In the genomic region with DNA sequence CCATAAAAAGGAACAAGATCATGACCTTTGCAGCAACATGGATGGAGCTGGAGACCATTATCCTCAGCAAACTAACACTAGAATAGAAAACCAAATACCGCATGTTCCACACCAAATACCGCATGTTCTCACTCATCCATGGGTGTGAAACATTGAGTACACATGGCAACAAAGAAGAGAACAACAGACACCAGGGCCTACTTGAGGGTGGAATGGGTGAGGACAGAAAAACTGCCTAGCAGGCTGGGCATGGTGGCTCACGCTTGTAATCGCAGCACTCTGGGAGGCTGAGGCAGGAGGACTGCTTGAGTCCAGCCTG, we compare ENCODE assay signal across 7 cellular contexts. TPM values are rescaled to one million over a fixed set of nuclear protein-coding genes. Genes with fewer than 3 reads are reported as not detected.
DNase-seq lines count a peak whose midpoint lies in the region; ATAC-seq and TF ChIP-seq lines count a peak whose summit lies in the region.
"Had no signal": no experiment of that assay in that cellular context is flagged by ENCODE, and none has a peak within 500 bp of the region (broad histone marks: within the 10 kb centered on the region; RNA-seq: fewer than 3 reads in every experiment).

No MANE protein-coding gene starts in this region.

- H3K27ac ChIP-seq in HEK293 (ENCODE audit: extremely low read depth, low read depth, low read length) (no peak overlapping the region), prostate gland (peak overlapping the region; percentile 4 to 80)

- peaks cover 67% of the 10 kb centered on the region for H3K36me3 Mint-ChIP-seq in activated T-helper 17 cell treated with anti-CD3 and anti-CD28 coated beads, Interleukin-2, amount 50 U/mL, for 72 hours (ENCODE audit: low read depth)
- H3K36me3 Mint-ChIP-seq in Calu3 (ENCODE audit: insufficient read depth, unreplicated experiment), result peaks cover 31% of the 10 kb centered on the region

- no peak for DNase-seq in prostate gland (ENCODE audit: low spot score)
- no peak for DNase-seq in Calu3
- no peak for DNase-seq in iPS-NIHi11 (ENCODE audit: low spot score)
- no peak for DNase-seq in cerebellar cortex (ENCODE audit: low spot score)
- DNase-seq: cortex of kidney had no signal

- peak overlapping the region; percentile 78 for H3K4me3 Mint-ChIP-seq in activated T-helper 17 cell treated with anti-CD3 and anti-CD28 coated beads, Interleukin-2, amount 50 U/mL, for 72 hours
- H3K4me3 Mint-ChIP-seq in Calu3 (ENCODE audit: low read depth, unreplicated experiment), result no peak overlapping the region

- CTCF ChIA-PET in HEK293 (lab: Yijun Ruan, JAX) (interaction anchor here (0.6 to 3.7 kb wide), 6 partner anchors 11 to 147 kb away, joined by 3 to 22 read pairs (median 4); partner anchors contain the start of gene EHD1), Calu3 (lab: Charles Lee) (no interaction called here)

- POLR2A ChIA-PET in HEK293 (lab: Yijun Ruan, JAX), result interaction anchor here (0.6 kb wide), 1 partner anchor 358 kb away, joined by 5 read pairs; no protein-coding TSS in a partner anchor

- no peaks in the 10 kb centered on the region for H3K9me3 Mint-ChIP-seq in activated T-helper 17 cell treated with anti-CD3 and anti-CD28 coated beads, Interleukin-2, amount 50 U/mL, for 72 hours
- no peaks in the 10 kb centered on the region for H3K9me3 Mint-ChIP-seq in Calu3 (ENCODE audit: low read depth, unreplicated experiment)

- H3K9me3 ChIP-seq in HEK293 (ENCODE audit: control insufficient read depth, insufficient read depth, low read depth, low read length), result no peaks in the 10 kb centered on the region
- H3K9me3 ChIP-seq in prostate gland, result no peaks in the 10 kb centered on the region

- TF ChIP-seq CTCF in HEK293 (tag by site-specific recombination; IDR thresholded peaks at IDR 0.05) (no peak), prostate gland (IDR thresholded peaks at IDR 0.05) (no peak), Calu3 (IDR thresholded peaks at IDR 0.05; ENCODE audit: unreplicated experiment) (no peak)

- intact Hi-C loops in prostate gland (cut with DNase I), result no loop called here
- intact Hi-C loops in Calu3 (cut with micrococcal nuclease; ENCODE audit: unreplicated experiment), result no loop called here

- H3K27me3 ChIP-seq in prostate gland (replicated peaks; ENCODE audit: insufficient read depth), result no peaks in the 10 kb centered on the region

- 97% methylated on average over 4 of the region's 4 CpGs for WGBS in prostate gland

- H3K36me3 ChIP-seq in HEK293 (ENCODE audit: control insufficient read depth in 2 of 2, insufficient read depth in 1 of 2, low read length in 2 of 2) (no peaks in the 10 kb centered on the region), prostate gland (no peaks in the 10 kb centered on the region)

- peak overlapping the region; percentile 93 for H3K27ac Mint-ChIP-seq in activated T-helper 17 cell treated with anti-CD3 and anti-CD28 coated beads, Interleukin-2, amount 50 U/mL, for 72 hours
- H3K27ac Mint-ChIP-seq in Calu3 (ENCODE audit: unreplicated experiment), result no peak overlapping the region

- TF ChIP-seq POLR2A in prostate gland (IDR thresholded peaks at IDR 0.05), result no peak

- no peak for ATAC-seq in activated T-helper 17 cell treated with anti-CD3 and anti-CD28 coated beads, Interleukin-2, amount 50 U/mL, for 72 hours (replicated peaks)

- H3K4me1 Mint-ChIP-seq in activated T-helper 17 cell treated with anti-CD3 and anti-CD28 coated beads, Interleukin-2, amount 50 U/mL, for 72 hours, result peaks cover 45% of the 10 kb centered on the region
- peaks cover 52% of the 10 kb centered on the region for H3K4me1 Mint-ChIP-seq in Calu3 (ENCODE audit: low read depth, unreplicated experiment)

- no TSS peak for BruUV-seq in Calu3 (replicated peaks; lab: Mats Ljungman, UMichigan)

- H3K4me3 ChIP-seq in HEK293 (ENCODE audit: low read depth, low read length) (no peak overlapping the region), prostate gland (no peak overlapping the region)

- no peaks in the 10 kb centered on the region for H3K27me3 Mint-ChIP-seq in activated T-helper 17 cell treated with anti-CD3 and anti-CD28 coated beads, Interleukin-2, amount 50 U/mL, for 72 hours
- H3K27me3 Mint-ChIP-seq in Calu3 (ENCODE audit: unreplicated experiment), result no peaks in the 10 kb centered on the region

- H3K4me1 ChIP-seq in HEK293 (ENCODE audit: control insufficient read depth, insufficient read depth, low read length), result no peaks in the 10 kb centered on the region
- H3K4me1 ChIP-seq in prostate gland (replicated peaks), result peaks cover 14% of the 10 kb centered on the region

TF ChIP-seq in HEK293, 187 proteins besides CTCF, POLR2A, EP300 and RAD21:
- no peak for TF ChIP-seq REPIN1 (tag by site-specific recombination; IDR thresholded peaks at IDR 0.05; ENCODE audit: low read depth)
- TF ChIP-seq, protein P1, sequence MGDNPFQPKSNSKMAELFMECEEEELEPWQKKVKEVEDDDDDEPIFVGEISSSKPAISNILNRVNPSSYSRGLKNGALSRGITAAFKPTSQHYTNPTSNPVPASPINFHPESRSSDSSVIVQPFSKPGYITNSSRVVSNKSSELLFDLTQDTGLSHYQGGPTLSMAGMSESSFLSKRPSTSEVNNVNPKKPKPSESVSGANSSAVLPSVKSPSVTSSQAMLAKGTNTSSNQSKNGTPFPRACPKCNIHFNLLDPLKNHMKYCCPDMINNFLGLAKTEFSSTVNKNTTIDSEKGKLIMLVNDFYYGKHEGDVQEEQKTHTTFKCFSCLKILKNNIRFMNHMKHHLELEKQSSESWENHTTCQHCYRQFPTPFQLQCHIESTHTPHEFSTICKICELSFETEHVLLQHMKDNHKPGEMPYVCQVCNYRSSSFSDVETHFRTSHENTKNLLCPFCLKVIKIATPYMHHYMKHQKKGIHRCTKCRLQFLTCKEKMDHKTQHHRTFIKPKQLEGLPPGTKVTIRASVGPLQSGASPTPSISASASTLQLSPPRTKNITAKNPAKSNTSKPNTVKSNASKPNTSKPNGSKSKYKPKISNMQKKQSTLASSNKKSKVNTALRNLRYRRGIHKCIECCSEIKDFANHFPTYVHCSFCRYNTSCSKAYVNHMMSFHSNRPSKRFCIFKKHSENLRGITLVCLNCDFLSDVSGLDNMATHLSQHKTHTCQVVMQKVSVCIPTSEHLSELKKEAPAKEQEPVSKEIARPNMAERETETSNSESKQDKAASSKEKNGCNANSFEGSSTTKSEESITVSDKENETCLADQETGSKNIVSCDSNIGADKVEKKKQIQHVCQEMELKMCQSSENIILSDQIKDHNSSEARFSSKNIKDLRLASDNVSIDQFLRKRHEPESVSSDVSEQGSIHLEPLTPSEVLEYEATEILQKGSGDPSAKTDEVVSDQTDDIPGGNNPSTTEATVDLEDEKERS (tag by site-specific recombination; IDR thresholded peaks at IDR 0.05), result no peak
- TF ChIP-seq, protein P2, sequence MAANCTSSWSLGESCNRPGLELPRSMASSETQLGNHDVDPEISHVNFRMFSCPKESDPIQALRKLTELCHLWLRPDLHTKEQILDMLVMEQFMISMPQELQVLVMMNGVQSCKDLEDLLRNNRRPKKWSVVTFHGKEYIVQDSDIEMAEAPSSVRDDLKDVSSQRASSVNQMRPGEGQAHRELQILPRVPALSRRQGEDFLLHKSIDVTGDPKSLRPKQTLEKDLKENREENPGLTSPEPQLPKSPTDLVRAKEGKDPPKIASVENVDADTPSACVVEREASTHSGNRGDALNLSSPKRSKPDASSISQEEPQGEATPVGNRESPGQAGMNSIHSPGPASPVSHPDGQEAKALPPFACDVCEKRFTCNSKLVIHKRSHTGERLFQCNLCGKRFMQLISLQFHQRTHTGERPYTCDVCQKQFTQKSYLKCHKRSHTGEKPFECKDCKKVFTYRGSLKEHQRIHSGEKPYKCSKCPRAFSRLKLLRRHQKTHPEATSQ (tag by site-specific recombination; IDR thresholded peaks at IDR 0.05), result no peak
- 0 out of 2 replicates have a peak, but pooled peaks have one; percentile 21 for TF ChIP-seq ZNF146 (tag by site-specific recombination; IDR thresholded peaks at IDR 0.05)
- TF ChIP-seq ZNF785 (tag by site-specific recombination; IDR thresholded peaks at IDR 0.05), result no peak

RNA-seq across cellular contexts. Expression of gene EHD1, which starts 12.3 kb away (rescaled TPM):
- 100 to 1,000 TPM in 1 of 2 donors, 10 to 100 TPM in 1; 96.5 to 107 TPM for total RNA-seq in activated T-helper 17 cell treated with anti-CD3 and anti-CD28 coated beads, Interleukin-2, amount 50 U/mL, for 72 hours
- total RNA-seq in prostate gland (100 to 1,000 TPM in 1 of 2 donors, 10 to 100 TPM in 1; 38.8 to 104 TPM), Calu3 (2022) (92.8 and 101 TPM in 2 replicates)

RNA-seq across cellular contexts. Expression of gene CDC42BPG, which starts 21.7 kb away (rescaled TPM):
- total RNA-seq in activated T-helper 17 cell treated with anti-CD3 and anti-CD28 coated beads, Interleukin-2, amount 50 U/mL, for 72 hours, result under 1 TPM; 0.37 to 0.71 TPM
- total RNA-seq in prostate gland, result 10 to 100 TPM; 17.2 to 24.0 TPM
- total RNA-seq in Calu3 (2022), result 26.5 and 33.0 TPM in 2 replicates

RNA-seq across cellular contexts. Expression of gene ATG2A, which starts 50.9 kb away (rescaled TPM):
- 10 to 100 TPM; 20.9 to 23.1 TPM for total RNA-seq in activated T-helper 17 cell treated with anti-CD3 and anti-CD28 coated beads, Interleukin-2, amount 50 U/mL, for 72 hours
- total RNA-seq in prostate gland, result 10 to 100 TPM; 38.4 to 66.1 TPM
- total RNA-seq in Calu3 (2022), result 29.6 and 35.8 TPM in 2 replicates

RNA-seq across cellular contexts. Expression of gene MEN1, which starts 55.8 kb away (rescaled TPM):
- 10 to 100 TPM; 17.9 to 28.2 TPM for total RNA-seq in activated T-helper 17 cell treated with anti-CD3 and anti-CD28 coated beads, Interleukin-2, amount 50 U/mL, for 72 hours
- 10 to 100 TPM; 27.9 to 45.5 TPM for total RNA-seq in prostate gland
- total RNA-seq in Calu3 (2022), result 39.8 and 41.0 TPM in 2 replicates

RNA-seq across cellular contexts. Expression of gene PPP2R5B, which starts 58.4 kb away (rescaled TPM):
- 10 to 100 TPM; 14.6 to 43.0 TPM for total RNA-seq in activated T-helper 17 cell treated with anti-CD3 and anti-CD28 coated beads, Interleukin-2, amount 50 U/mL, for 72 hours
- total RNA-seq in prostate gland (10 to 100 TPM; 14.1 to 32.6 TPM), Calu3 (2022) (9.9 and 12.2 TPM in 2 replicates)

Comparison
In these comparisons a context has a peak if more than half of its experiments do, and no peak if none do; other contexts are left out.
1. RNA of gene CDC42BPG, which starts 21.7 kb away (total RNA-seq): 26.5 to 33.0 TPM in Calu3 and 17.2 to 24.0 TPM in prostate gland; 0.37 to 0.71 TPM in activated T-helper 17 cell treated with anti-CD3 and anti-CD28 coated beads, Interleukin-2, amount 50 U/mL, for 72 hours; every median in the first group is over 10 times any median in the second.